1 cellular context compared by ENCODE assay signal in the genomic region with DNA sequence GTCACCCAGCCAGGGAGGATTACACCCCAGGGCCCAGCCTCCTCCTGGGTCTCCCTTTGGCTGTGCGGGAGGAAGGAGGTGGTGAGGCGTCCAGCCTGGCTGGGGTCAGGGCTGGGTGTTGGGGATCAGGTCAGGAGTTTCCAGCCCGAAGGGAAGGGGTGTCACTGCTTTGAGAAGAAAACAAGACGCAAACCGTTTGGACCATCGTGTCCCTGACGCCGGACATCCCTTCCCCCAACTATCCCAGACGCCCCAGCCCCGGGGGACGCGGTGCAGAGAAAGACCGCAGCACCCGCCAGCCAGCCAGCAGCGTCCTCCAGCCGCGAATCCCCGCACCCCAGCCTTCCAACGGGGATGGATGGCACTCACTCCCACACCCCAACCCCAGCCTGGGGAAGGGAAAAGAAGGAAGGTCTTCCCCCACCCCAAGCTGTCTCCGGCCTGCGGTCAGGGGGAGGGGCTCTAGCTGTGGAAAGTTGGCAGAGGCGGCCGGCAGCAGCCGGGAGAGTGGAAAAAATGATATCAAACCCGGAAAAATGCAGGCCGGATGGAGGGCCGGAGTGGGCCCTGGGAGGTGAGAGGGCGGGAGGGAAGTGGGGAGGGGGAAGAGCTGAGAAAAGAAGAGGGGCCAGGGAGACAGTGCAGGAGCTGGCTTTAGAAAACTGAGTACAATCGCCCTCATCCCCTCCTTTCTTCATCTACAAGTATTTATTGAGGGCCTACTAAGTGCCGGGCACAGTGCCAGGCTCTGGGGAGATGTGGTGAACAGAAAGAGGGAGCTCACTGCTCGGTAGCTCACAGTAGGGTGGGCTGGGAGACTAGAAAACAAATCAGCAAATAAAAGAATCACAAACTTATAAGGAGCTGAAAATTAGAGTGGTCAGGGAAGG.
A peak's percentile ranks its signal among the peaks of the same experiment; 100 is the strongest.
TF ChIP-seq lines count a peak whose summit lies in the region.

No MANE protein-coding gene starts in this region.

TF ChIP-seq in K562, 482 proteins besides CTCF, POLR2A, EP300 and RAD21 (continues in another document):
- TF ChIP-seq ZNF165 (CRISPR knock-in tag; IDR thresholded peaks at IDR 0.05; ENCODE audit: borderline replicate concordance): no peak
- TF ChIP-seq, protein P1, sequence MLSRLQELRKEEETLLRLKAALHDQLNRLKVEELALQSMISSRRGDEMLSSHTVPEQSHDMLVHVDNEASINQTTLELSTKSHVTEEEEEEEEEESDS (CRISPR knock-in tag; IDR thresholded peaks at IDR 0.05): no peak
- TF ChIP-seq, protein P2, sequence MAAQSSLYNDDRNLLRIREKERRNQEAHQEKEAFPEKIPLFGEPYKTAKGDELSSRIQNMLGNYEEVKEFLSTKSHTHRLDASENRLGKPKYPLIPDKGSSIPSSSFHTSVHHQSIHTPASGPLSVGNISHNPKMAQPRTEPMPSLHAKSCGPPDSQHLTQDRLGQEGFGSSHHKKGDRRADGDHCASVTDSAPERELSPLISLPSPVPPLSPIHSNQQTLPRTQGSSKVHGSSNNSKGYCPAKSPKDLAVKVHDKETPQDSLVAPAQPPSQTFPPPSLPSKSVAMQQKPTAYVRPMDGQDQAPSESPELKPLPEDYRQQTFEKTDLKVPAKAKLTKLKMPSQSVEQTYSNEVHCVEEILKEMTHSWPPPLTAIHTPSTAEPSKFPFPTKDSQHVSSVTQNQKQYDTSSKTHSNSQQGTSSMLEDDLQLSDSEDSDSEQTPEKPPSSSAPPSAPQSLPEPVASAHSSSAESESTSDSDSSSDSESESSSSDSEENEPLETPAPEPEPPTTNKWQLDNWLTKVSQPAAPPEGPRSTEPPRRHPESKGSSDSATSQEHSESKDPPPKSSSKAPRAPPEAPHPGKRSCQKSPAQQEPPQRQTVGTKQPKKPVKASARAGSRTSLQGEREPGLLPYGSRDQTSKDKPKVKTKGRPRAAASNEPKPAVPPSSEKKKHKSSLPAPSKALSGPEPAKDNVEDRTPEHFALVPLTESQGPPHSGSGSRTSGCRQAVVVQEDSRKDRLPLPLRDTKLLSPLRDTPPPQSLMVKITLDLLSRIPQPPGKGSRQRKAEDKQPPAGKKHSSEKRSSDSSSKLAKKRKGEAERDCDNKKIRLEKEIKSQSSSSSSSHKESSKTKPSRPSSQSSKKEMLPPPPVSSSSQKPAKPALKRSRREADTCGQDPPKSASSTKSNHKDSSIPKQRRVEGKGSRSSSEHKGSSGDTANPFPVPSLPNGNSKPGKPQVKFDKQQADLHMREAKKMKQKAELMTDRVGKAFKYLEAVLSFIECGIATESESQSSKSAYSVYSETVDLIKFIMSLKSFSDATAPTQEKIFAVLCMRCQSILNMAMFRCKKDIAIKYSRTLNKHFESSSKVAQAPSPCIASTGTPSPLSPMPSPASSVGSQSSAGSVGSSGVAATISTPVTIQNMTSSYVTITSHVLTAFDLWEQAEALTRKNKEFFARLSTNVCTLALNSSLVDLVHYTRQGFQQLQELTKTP (IDR thresholded peaks at IDR 0.05; ENCODE audit: low read depth in 1 of 2, partially characterized antibody in 2 of 2): no peak
- TF ChIP-seq, protein P3, sequence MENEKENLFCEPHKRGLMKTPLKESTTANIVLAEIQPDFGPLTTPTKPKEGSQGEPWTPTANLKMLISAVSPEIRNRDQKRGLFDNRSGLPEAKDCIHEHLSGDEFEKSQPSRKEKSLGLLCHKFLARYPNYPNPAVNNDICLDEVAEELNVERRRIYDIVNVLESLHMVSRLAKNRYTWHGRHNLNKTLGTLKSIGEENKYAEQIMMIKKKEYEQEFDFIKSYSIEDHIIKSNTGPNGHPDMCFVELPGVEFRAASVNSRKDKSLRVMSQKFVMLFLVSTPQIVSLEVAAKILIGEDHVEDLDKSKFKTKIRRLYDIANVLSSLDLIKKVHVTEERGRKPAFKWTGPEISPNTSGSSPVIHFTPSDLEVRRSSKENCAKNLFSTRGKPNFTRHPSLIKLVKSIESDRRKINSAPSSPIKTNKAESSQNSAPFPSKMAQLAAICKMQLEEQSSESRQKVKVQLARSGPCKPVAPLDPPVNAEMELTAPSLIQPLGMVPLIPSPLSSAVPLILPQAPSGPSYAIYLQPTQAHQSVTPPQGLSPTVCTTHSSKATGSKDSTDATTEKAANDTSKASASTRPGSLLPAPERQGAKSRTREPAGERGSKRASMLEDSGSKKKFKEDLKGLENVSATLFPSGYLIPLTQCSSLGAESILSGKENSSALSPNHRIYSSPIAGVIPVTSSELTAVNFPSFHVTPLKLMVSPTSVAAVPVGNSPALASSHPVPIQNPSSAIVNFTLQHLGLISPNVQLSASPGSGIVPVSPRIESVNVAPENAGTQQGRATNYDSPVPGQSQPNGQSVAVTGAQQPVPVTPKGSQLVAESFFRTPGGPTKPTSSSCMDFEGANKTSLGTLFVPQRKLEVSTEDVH (IDR thresholded peaks at IDR 0.05; ENCODE audit: low read depth, partially characterized antibody): no peak
- TF ChIP-seq, protein P4, sequence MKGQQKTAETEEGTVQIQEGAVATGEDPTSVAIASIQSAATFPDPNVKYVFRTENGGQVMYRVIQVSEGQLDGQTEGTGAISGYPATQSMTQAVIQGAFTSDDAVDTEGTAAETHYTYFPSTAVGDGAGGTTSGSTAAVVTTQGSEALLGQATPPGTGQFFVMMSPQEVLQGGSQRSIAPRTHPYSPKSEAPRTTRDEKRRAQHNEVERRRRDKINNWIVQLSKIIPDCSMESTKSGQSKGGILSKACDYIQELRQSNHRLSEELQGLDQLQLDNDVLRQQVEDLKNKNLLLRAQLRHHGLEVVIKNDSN (CRISPR knock-in tag; IDR thresholded peaks at IDR 0.05): no peak
- no peak for TF ChIP-seq PHF21A (IDR thresholded peaks at IDR 0.05; ENCODE audit: borderline replicate concordance, low read depth)
- no peak for TF ChIP-seq ZBTB8A (IDR thresholded peaks at IDR 0.05; ENCODE audit: partially characterized antibody)
- TF ChIP-seq SRF (CRISPR knock-in tag; IDR thresholded peaks at IDR 0.05): no peak
- TF ChIP-seq, protein P5, sequence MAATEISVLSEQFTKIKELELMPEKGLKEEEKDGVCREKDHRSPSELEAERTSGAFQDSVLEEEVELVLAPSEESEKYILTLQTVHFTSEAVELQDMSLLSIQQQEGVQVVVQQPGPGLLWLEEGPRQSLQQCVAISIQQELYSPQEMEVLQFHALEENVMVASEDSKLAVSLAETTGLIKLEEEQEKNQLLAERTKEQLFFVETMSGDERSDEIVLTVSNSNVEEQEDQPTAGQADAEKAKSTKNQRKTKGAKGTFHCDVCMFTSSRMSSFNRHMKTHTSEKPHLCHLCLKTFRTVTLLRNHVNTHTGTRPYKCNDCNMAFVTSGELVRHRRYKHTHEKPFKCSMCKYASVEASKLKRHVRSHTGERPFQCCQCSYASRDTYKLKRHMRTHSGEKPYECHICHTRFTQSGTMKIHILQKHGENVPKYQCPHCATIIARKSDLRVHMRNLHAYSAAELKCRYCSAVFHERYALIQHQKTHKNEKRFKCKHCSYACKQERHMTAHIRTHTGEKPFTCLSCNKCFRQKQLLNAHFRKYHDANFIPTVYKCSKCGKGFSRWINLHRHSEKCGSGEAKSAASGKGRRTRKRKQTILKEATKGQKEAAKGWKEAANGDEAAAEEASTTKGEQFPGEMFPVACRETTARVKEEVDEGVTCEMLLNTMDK (IDR thresholded peaks at IDR 0.05; ENCODE audit: borderline replicate concordance, insufficient read depth, low read depth, low read length, poor library complexity, severe bottlenecking): no peak
- TF ChIP-seq ETV1 (tag; conservative IDR thresholded peaks at IDR 0.05; ENCODE audit: low read depth): peak; percentile 77
- TF ChIP-seq, protein P6, sequence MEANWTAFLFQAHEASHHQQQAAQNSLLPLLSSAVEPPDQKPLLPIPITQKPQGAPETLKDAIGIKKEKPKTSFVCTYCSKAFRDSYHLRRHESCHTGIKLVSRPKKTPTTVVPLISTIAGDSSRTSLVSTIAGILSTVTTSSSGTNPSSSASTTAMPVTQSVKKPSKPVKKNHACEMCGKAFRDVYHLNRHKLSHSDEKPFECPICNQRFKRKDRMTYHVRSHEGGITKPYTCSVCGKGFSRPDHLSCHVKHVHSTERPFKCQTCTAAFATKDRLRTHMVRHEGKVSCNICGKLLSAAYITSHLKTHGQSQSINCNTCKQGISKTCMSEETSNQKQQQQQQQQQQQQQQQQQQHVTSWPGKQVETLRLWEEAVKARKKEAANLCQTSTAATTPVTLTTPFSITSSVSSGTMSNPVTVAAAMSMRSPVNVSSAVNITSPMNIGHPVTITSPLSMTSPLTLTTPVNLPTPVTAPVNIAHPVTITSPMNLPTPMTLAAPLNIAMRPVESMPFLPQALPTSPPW (CRISPR knock-in tag; IDR thresholded peaks at IDR 0.05): peak; percentile 72
- TF ChIP-seq BRD9 (IDR thresholded peaks at IDR 0.05; ENCODE audit: low read depth, partially characterized antibody): no peak
- no peak for TF ChIP-seq NEUROD1 (IDR thresholded peaks at IDR 0.05; ENCODE audit: borderline replicate concordance, low read depth, low read length, partially characterized antibody)
- no peak for TF ChIP-seq PHF20 (IDR thresholded peaks at IDR 0.05; ENCODE audit: partially characterized antibody)
- no peak for TF ChIP-seq PHB2 (IDR thresholded peaks at IDR 0.05; ENCODE audit: low read depth)
- TF ChIP-seq, protein P7, sequence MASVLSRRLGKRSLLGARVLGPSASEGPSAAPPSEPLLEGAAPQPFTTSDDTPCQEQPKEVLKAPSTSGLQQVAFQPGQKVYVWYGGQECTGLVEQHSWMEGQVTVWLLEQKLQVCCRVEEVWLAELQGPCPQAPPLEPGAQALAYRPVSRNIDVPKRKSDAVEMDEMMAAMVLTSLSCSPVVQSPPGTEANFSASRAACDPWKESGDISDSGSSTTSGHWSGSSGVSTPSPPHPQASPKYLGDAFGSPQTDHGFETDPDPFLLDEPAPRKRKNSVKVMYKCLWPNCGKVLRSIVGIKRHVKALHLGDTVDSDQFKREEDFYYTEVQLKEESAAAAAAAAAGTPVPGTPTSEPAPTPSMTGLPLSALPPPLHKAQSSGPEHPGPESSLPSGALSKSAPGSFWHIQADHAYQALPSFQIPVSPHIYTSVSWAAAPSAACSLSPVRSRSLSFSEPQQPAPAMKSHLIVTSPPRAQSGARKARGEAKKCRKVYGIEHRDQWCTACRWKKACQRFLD (CRISPR knock-in tag; IDR thresholded peaks at IDR 0.05): no peak
- no peak for TF ChIP-seq ZEB2 (IDR thresholded peaks at IDR 0.05)
- no peak for TF ChIP-seq CBFB (CRISPR knock-in tag; IDR thresholded peaks at IDR 0.05)
- TF ChIP-seq ILK (tag; IDR thresholded peaks at IDR 0.05; ENCODE audit: borderline replicate concordance, low read depth): no peak
- TF ChIP-seq, protein P8, sequence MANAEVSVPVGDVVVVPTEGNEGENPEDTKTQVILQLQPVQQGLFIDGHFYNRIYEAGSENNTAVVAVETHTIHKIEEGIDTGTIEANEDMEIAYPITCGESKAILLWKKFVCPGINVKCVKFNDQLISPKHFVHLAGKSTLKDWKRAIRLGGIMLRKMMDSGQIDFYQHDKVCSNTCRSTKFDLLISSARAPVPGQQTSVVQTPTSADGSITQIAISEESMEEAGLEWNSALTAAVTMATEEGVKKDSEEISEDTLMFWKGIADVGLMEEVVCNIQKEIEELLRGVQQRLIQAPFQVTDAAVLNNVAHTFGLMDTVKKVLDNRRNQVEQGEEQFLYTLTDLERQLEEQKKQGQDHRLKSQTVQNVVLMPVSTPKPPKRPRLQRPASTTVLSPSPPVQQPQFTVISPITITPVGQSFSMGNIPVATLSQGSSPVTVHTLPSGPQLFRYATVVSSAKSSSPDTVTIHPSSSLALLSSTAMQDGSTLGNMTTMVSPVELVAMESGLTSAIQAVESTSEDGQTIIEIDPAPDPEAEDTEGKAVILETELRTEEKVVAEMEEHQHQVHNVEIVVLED (CRISPR knock-in tag; IDR thresholded peaks at IDR 0.05): no peak
- TF ChIP-seq CSDE1 (IDR thresholded peaks at IDR 0.05): no peak
- TF ChIP-seq RBM17 (IDR thresholded peaks at IDR 0.05; ENCODE audit: borderline replicate concordance, low read depth, low read length): no peak
- no peak for TF ChIP-seq POU5F1 (IDR thresholded peaks at IDR 0.05; ENCODE audit: borderline replicate concordance, low read depth, low read length, partially characterized antibody)
- TF ChIP-seq ZKSCAN1 (IDR thresholded peaks at IDR 0.05; ENCODE audit: low read depth, low read length): peak; percentile 94
- TF ChIP-seq, protein P9, sequence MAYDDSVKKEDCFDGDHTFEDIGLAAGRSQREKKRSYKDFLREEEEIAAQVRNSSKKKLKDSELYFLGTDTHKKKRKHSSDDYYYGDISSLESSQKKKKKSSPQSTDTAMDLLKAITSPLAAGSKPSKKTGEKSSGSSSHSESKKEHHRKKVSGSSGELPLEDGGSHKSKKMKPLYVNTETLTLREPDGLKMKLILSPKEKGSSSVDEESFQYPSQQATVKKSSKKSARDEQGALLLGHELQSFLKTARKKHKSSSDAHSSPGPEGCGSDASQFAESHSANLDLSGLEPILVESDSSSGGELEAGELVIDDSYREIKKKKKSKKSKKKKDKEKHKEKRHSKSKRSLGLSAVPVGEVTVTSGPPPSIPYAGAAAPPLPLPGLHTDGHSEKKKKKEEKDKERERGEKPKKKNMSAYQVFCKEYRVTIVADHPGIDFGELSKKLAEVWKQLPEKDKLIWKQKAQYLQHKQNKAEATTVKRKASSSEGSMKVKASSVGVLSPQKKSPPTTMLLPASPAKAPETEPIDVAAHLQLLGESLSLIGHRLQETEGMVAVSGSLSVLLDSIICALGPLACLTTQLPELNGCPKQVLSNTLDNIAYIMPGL (CRISPR knock-in tag; IDR thresholded peaks at IDR 0.05): no peak
- TF ChIP-seq CHCHD3 (CRISPR knock-in tag; IDR thresholded peaks at IDR 0.05): no peak
- no peak for TF ChIP-seq NFE2 (IDR thresholded peaks at IDR 0.05; ENCODE audit: low read depth)
- TF ChIP-seq, protein P10, sequence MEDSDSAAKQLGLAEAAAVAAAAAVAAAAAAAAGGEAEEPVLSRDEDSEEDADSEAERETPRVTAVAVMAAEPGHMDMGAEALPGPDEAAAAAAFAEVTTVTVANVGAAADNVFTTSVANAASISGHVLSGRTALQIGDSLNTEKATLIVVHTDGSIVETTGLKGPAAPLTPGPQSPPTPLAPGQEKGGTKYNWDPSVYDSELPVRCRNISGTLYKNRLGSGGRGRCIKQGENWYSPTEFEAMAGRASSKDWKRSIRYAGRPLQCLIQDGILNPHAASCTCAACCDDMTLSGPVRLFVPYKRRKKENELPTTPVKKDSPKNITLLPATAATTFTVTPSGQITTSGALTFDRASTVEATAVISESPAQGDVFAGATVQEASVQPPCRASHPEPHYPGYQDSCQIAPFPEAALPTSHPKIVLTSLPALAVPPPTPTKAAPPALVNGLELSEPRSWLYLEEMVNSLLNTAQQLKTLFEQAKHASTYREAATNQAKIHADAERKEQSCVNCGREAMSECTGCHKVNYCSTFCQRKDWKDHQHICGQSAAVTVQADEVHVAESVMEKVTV (CRISPR knock-in tag; IDR thresholded peaks at IDR 0.05): no peak
- TF ChIP-seq GATAD2B (IDR thresholded peaks at IDR 0.05; ENCODE audit: borderline replicate concordance): no peak
- no peak for TF ChIP-seq MEF2D (tag; conservative IDR thresholded peaks at IDR 0.05; ENCODE audit: low read depth)
